In genomic region chr4:176437756-176438155, GRCh38 we compare ENCODE assay signal across 19 cellular contexts.
"Had no signal": no experiment of that assay in that cellular context is flagged by ENCODE, and none has a peak within 500 bp of the region (broad histone marks: within the 10 kb centered on the region; RNA-seq: fewer than 3 reads in every experiment).

No MANE protein-coding gene starts in this region.

- H3K4me3 ChIP-seq: heart right ventricle, sigmoid colon, transverse colon, uterus had no signal

- DNase-seq: activated B cell treated with CpG ODN at 0.5 μM for 24 hours; activated CD4-positive, alpha-beta T cell treated with anti-CD3 and anti-CD28 coated beads for 36 hours; activated CD4-positive, alpha-beta T cell treated with anti-CD3 and anti-CD28 coated beads, Interleukin-2, amount 50 U/mL, for 48 hours; activated CD8-positive, alpha-beta memory T cell treated with anti-CD3 and anti-CD28 coated beads, Interleukin-2, amount 50 U/mL, for 48 hours; activated naive CD4-positive, alpha-beta T cell; activated naive CD8-positive, alpha-beta T cell treated with anti-CD3 and anti-CD28 coated beads for 36 hours; activated T-cell treated with anti-CD3 and anti-CD28 coated beads, Interleukin-2, amount 50 U/mL, for 4 hours; amniotic stem cell; heart right ventricle; islet precursor cell; left colon; naive thymus-derived CD8-positive, alpha-beta T cell; retina; sigmoid colon; stimulated activated CD4-positive, alpha-beta T cell treated with anti-CD3 and anti-CD28 coated beads, Interleukin-2, amount 100 ng/mL, for 48 hours; stimulated activated CD8-positive, alpha-beta memory T cell treated with anti-CD3 and anti-CD28 coated beads, Interleukin-4, amount 100 ng/mL, for 48 hours; stimulated activated naive B cell treated with anti-CD40 and anti-IgM and Interleukin-4, amounts not matched to agents 10 μg/mL and 1 μg/mL and 100 μg/mL, for 72 hours; transverse colon; uterus had no signal

- H3K36me3 ChIP-seq: heart right ventricle, sigmoid colon, transverse colon, uterus had no signal

- H3K27me3 ChIP-seq: heart right ventricle, sigmoid colon, transverse colon, uterus had no signal

- ATAC-seq: activated CD4-positive, alpha-beta T cell treated with anti-CD3 and anti-CD28 coated beads for 36 hours; activated T-cell treated with anti-CD3 and anti-CD28 coated beads, Interleukin-2, amount 50 U/mL, for 4 hours; heart right ventricle; left colon; naive thymus-derived CD8-positive, alpha-beta T cell; stimulated activated naive B cell treated with anti-CD40 and anti-IgM and Interleukin-4, amounts not matched to agents 10 μg/mL and 1 μg/mL and 100 μg/mL, for 72 hours had no signal

- H3K27ac ChIP-seq: heart right ventricle, sigmoid colon, transverse colon, uterus had no signal

- H3K9me3 ChIP-seq: heart right ventricle, sigmoid colon, transverse colon, uterus had no signal

- H3K4me1 ChIP-seq: sigmoid colon, transverse colon, uterus had no signal
